ENCODE assay signal across 8 cellular contexts in the genomic region with DNA sequence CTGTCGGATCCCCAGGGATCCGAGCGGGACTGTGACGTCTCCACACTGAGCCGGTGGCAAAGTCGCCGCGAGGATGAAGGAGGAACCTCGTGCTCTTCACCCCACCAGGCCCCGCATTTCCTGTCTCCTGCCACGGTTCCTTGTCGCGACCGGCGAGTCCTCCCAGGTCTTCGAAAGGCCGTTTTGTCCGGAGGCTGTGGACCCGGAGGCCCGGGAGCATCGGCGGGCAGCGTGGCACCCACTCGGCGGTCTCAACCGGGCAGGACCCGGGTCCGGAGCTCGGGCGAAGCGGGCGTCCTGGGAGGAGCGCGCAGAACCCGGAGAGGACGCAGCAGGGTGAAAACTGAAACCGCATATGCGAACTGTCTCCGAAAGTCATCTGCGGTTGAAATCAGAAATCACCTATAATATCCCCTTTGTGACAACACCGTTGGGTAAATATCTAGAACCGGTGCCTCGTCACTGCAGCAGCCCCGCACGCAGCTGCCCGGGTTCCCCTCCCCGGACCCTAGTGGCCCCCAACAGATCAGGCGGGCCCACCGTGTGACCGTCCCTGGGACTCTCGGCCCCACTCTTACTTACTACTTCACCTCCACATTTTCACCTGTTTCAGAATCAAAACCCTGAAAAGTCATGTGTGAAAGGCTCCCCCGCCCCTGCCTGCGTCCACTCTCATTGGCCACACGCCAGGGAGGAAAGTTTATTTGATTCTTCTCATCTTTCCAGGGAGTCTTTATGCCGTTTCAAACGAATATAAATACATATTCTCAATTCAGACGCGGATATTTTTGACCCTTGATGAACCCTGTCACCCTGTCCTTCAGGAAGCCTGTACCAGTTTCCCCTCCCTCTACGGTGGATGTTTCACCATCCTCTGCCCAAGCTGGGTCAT. TPM values are rescaled to one million over a fixed set of nuclear protein-coding genes. Genes with fewer than 3 reads are reported as not detected.
A peak's percentile ranks its signal among the peaks of the same experiment; 100 is the strongest.
DNase-seq lines count a peak whose midpoint lies in the region; ATAC-seq, FAIRE-seq and TF ChIP-seq lines count a peak whose summit lies in the region.

No MANE protein-coding gene starts in this region.

- ATAC-seq in GM21526 (IDR thresholded peaks at IDR 0.05; ENCODE audit: low FRiP score, unreplicated experiment): peak; percentile 66
- peak; percentile 40 to 52 for ATAC-seq in activated T-cell treated with anti-CD3 and anti-CD28 coated beads, Interleukin-2, amount 50 U/mL, for 4 hours

- peak overlapping the region; percentile 96 for H3K4me2 ChIP-seq in hepatocyte

- peak; percentile 79 for DNase-seq in GM10248 (ENCODE audit: extremely low spot score)
- DNase-seq in activated T-cell treated with anti-CD3 and anti-CD28 coated beads, Interleukin-2, amount 50 U/mL, for 4 hours: no peak
- DNase-seq in hepatocyte (ENCODE audit: low spot score): no peak
- peak; percentile 39 for DNase-seq in stimulated activated CD4-positive, alpha-beta T cell treated with anti-CD3 and anti-CD28 coated beads, Interleukin-4, amount 100 ng/mL, for 1 hour
- no peak for DNase-seq in AG08396 (ENCODE audit: low spot score)
- no peak for DNase-seq in D721Med (ENCODE audit: insufficient read length, low spot score)

- no peaks in the 10 kb centered on the region for H3K79me2 ChIP-seq in hepatocyte

- no peaks in the 10 kb centered on the region for H3K9me2 ChIP-seq in hepatocyte (replicated peaks; ENCODE audit: insufficient read depth)

- TF ChIP-seq CTCF in GM10248 (IDR thresholded peaks at IDR 0.05; ENCODE audit: control extremely low read depth, extremely low read depth, low read depth, missing control alignments): no peak
- no peak for TF ChIP-seq CTCF in hepatocyte (IDR thresholded peaks at IDR 0.05; ENCODE audit: poor library complexity)
- no peak for TF ChIP-seq CTCF in D721Med (IDR thresholded peaks at IDR 0.05; ENCODE audit: insufficient read depth, missing control alignments)

- H3K9me3 ChIP-seq in hepatocyte (ENCODE audit: low read depth): no peaks in the 10 kb centered on the region

- H3K27me3 Mint-ChIP-seq in IgD-negative memory B cell: peaks cover 74% of the 10 kb centered on the region
- H3K27me3 Mint-ChIP-seq in activated T-cell treated with anti-CD3 and anti-CD28 coated beads, Interleukin-2, amount 50 U/mL, for 4 hours (ENCODE audit: low read depth): peaks cover 72% of the 10 kb centered on the region

- POLR2A ChIA-PET in GM10248 (lab: Yijun Ruan, JAX): no interaction called here

- no peaks in the 10 kb centered on the region for H4K20me1 ChIP-seq in hepatocyte (ENCODE audit: insufficient read depth, poor library complexity, severe bottlenecking)

- FAIRE-seq in D721Med (lab: Jason Lieb, UNC): no peak

- 5% methylated on average over 58 of the region's 59 CpGs for WGBS in hepatocyte (ENCODE audit: low lambda C conversion rate, missing lambda C conversion rate)

- CTCF ChIA-PET in GM10248 (lab: Yijun Ruan, JAX): interaction anchor here (1.2 kb wide), 1 partner anchor 78 kb away, joined by 4 read pairs; no protein-coding TSS in a partner anchor

- peaks cover 9% of the 10 kb centered on the region for H3K4me1 ChIP-seq in hepatocyte (ENCODE audit: insufficient read depth)

- H3K4me3 ChIP-seq in hepatocyte: peak overlapping the region; percentile 35

- H3K36me3 Mint-ChIP-seq in IgD-negative memory B cell: no peaks in the 10 kb centered on the region
- no peaks in the 10 kb centered on the region for H3K36me3 Mint-ChIP-seq in activated T-cell treated with anti-CD3 and anti-CD28 coated beads, Interleukin-2, amount 50 U/mL, for 4 hours (ENCODE audit: insufficient read depth)

- H3K27me3 ChIP-seq in hepatocyte: peaks cover 86% of the 10 kb centered on the region

- H2AFZ ChIP-seq in hepatocyte: no peak overlapping the region

- H3K27ac ChIP-seq in hepatocyte: no peak overlapping the region

- H3K4me1 Mint-ChIP-seq in IgD-negative memory B cell: peaks cover 11 to 27% (median 20%) of the 10 kb centered on the region in 3 donors
- peaks cover 30% of the 10 kb centered on the region for H3K4me1 Mint-ChIP-seq in activated T-cell treated with anti-CD3 and anti-CD28 coated beads, Interleukin-2, amount 50 U/mL, for 4 hours (ENCODE audit: low read depth)

- H3K4me3 Mint-ChIP-seq in IgD-negative memory B cell: peak overlapping the region; percentile 69 to 91 (median 88)
- H3K4me3 Mint-ChIP-seq in activated T-cell treated with anti-CD3 and anti-CD28 coated beads, Interleukin-2, amount 50 U/mL, for 4 hours: peak overlapping the region; percentile 73

- no peaks in the 10 kb centered on the region for H3K9me3 Mint-ChIP-seq in IgD-negative memory B cell
- H3K9me3 Mint-ChIP-seq in activated T-cell treated with anti-CD3 and anti-CD28 coated beads, Interleukin-2, amount 50 U/mL, for 4 hours: no peaks in the 10 kb centered on the region

- H3K27ac Mint-ChIP-seq in IgD-negative memory B cell: peak overlapping the region; percentile 95 to 98 (median 97)

- H3K36me3 ChIP-seq in hepatocyte (replicated peaks; ENCODE audit: insufficient read depth, low read depth): no peaks in the 10 kb centered on the region

RNA-seq across cellular contexts. Expression of gene ULBP2, which starts 3.0 kb away (rescaled TPM):
- polyA plus RNA-seq in IgD-negative memory B cell (0.33 TPM), hepatocyte (0.15 and 1.9 TPM in 2 replicates)
- under 1 TPM; 0.43 to 0.87 (median 0.51) TPM for total RNA-seq in activated T-cell treated with anti-CD3 and anti-CD28 coated beads, Interleukin-2, amount 50 U/mL, for 4 hours
- 0.10 and 1.1 TPM in 2 replicates for total RNA-seq in hepatocyte

RNA-seq across cellular contexts. Expression of gene RAET1G, which starts 15.9 kb away (rescaled TPM):
- polyA plus RNA-seq in IgD-negative memory B cell: not detected
- total RNA-seq in activated T-cell treated with anti-CD3 and anti-CD28 coated beads, Interleukin-2, amount 50 U/mL, for 4 hours: not detected
- 1.5 TPM in 1 of 2 replicates, not detected in the other for total RNA-seq in hepatocyte
- 0.31 and 4.0 TPM in 2 replicates for polyA plus RNA-seq in hepatocyte

RNA-seq across cellular contexts. Expression of gene ULBP1, which starts 24.9 kb away (rescaled TPM):
- not detected for polyA plus RNA-seq in IgD-negative memory B cell
- 1 to 10 TPM in 2 of 3 donors, under 1 TPM in 1; 0.83 to 1.3 (median 1.2) TPM for total RNA-seq in activated T-cell treated with anti-CD3 and anti-CD28 coated beads, Interleukin-2, amount 50 U/mL, for 4 hours
- 0.27 and 0.28 TPM in 2 replicates for total RNA-seq in hepatocyte
- 0.27 TPM in 1 of 2 replicates, not detected in the other for polyA plus RNA-seq in hepatocyte

RNA-seq across cellular contexts. Expression of gene RAET1E, which starts 40.9 kb away (rescaled TPM):
- polyA plus RNA-seq in IgD-negative memory B cell: not detected
- total RNA-seq in activated T-cell treated with anti-CD3 and anti-CD28 coated beads, Interleukin-2, amount 50 U/mL, for 4 hours: not detected
- 0.28 TPM in 1 of 2 replicates, not detected in the other for total RNA-seq in hepatocyte
- 0.44 TPM in 1 of 2 replicates, not detected in the other for polyA plus RNA-seq in hepatocyte

Comparison
In these comparisons a context has a peak if more than half of its experiments do, and no peak if none do; other contexts are left out.
1. DNase-seq: peak in GM10248 (single experiment) and stimulated activated CD4-positive, alpha-beta T cell treated with anti-CD3 and anti-CD28 coated beads, Interleukin-4, amount 100 ng/mL, for 1 hour (single experiment); none in activated T-cell treated with anti-CD3 and anti-CD28 coated beads, Interleukin-2, amount 50 U/mL, for 4 hours (single experiment), hepatocyte (single experiment), AG08396 (single experiment) and D721Med (single experiment).